ENCODE assay signal across 28 cellular contexts in genomic region chr3:165835431-165835830, GRCh38. TPM values are rescaled to one million over a fixed set of nuclear protein-coding genes. Genes with fewer than 3 reads are reported as not detected.
DNase-seq lines count a peak whose midpoint lies in the region; ATAC-seq, FAIRE-seq and TF ChIP-seq lines count a peak whose summit lies in the region.
"Had no signal": no experiment of that assay in that cellular context is flagged by ENCODE, and none has a peak within 500 bp of the region (broad histone marks: within the 10 kb centered on the region; RNA-seq: fewer than 3 reads in every experiment).

No MANE protein-coding gene starts in this region.

- peaks cover 0 to 8% (median 0%) of the 10 kb centered on the region in 4 donors for H3K4me1 ChIP-seq in liver (ENCODE audit: control insufficient read depth in 4 of 4, insufficient read depth in 4 of 4, low read length in 3 of 4)
- no peaks in the 10 kb centered on the region for H3K4me1 ChIP-seq in HepG2 (ENCODE audit: insufficient read depth, low read length)
- peaks cover 8% of the 10 kb centered on the region for H3K4me1 ChIP-seq in keratinocyte (ENCODE audit: control insufficient read depth, extremely low read depth, insufficient read depth, low read length)
- H3K4me1 ChIP-seq: ascending aorta, gastrocnemius medialis, pancreas had no signal

- H4K20me1 ChIP-seq in HepG2 (ENCODE audit: insufficient read depth, low read length) (no peaks in the 10 kb centered on the region), SU-DHL-6 (ENCODE audit: low read depth, low read length) (no peaks in the 10 kb centered on the region), keratinocyte (ENCODE audit: control insufficient read depth, extremely low read depth, insufficient read depth, low read length) (no peaks in the 10 kb centered on the region)

- H3K9ac ChIP-seq in liver (ENCODE audit: low read depth in 1 of 2, low read length in 2 of 2) (peak overlapping the region; percentile 47 to 61), HepG2 (ENCODE audit: insufficient read depth, low read depth, low read length) (no peak overlapping the region), SU-DHL-6 (ENCODE audit: low read length) (no peak overlapping the region), keratinocyte (ENCODE audit: control insufficient read depth, extremely low read depth, insufficient read depth, low read length) (no peak overlapping the region)
- H3K9ac ChIP-seq: GM23248 had no signal

- no peak overlapping the region for H2AFZ ChIP-seq in HepG2 (ENCODE audit: low read length)
- no peak overlapping the region for H2AFZ ChIP-seq in SU-DHL-6 (ENCODE audit: low read depth, low read length, severe bottlenecking)
- H2AFZ ChIP-seq in keratinocyte (ENCODE audit: control insufficient read depth, low read length) = peak overlapping the region; percentile 73
- H2AFZ ChIP-seq: GM23248 had no signal

- no peak overlapping the region for H3K4me2 ChIP-seq in HepG2 (ENCODE audit: low read depth, low read length)
- H3K4me2 ChIP-seq in SU-DHL-6 (ENCODE audit: low read depth, low read length, poor library complexity, severe bottlenecking) = peak overlapping the region; percentile 70
- no peak overlapping the region for H3K4me2 ChIP-seq in keratinocyte (ENCODE audit: control insufficient read depth, extremely low read depth, insufficient read depth, low read depth, low read length)

- H3F3A ChIP-seq in SU-DHL-6 (ENCODE audit: insufficient read depth) = no peaks in the 10 kb centered on the region

- no peaks in the 10 kb centered on the region for H3K9me1 ChIP-seq in keratinocyte (ENCODE audit: control insufficient read depth, extremely low read depth, insufficient read depth, low read length)

- no peak for ATAC-seq in HepG2
- ATAC-seq: activated naive CD4-positive, alpha-beta T cell treated with anti-CD3 and anti-CD28 coated beads, Interleukin-2, amount 50 U/mL, for 72 hours; gastrocnemius medialis; pancreas; right cardiac atrium; stimulated activated naive CD8-positive, alpha-beta T cell treated with anti-CD3 and anti-CD28 coated beads, Interleukin-15, amount 100 ng/mL, for 72 hours had no signal

- H3K79me2 ChIP-seq in HepG2 (ENCODE audit: insufficient read depth, low read length) = no peaks in the 10 kb centered on the region
- H3K79me2 ChIP-seq in SU-DHL-6 (ENCODE audit: insufficient read depth, low read length) = no peaks in the 10 kb centered on the region
- H3K79me2 ChIP-seq in keratinocyte (ENCODE audit: control insufficient read depth, insufficient read depth, low read length) = no peaks in the 10 kb centered on the region

- no peaks in the 10 kb centered on the region for H3K9me2 ChIP-seq in SU-DHL-6 (replicated peaks; ENCODE audit: insufficient read depth, low read length)

- peak overlapping the region in 2 of 3 donors; percentile 23 to 44 for H3K4me3 ChIP-seq in liver (ENCODE audit: low read depth in 1 of 3, low read length in 3 of 3)
- no peak overlapping the region for H3K4me3 ChIP-seq in HepG2 (replicated peaks in 1 of 3; ENCODE audit: insufficient read depth in 1 of 3, low read depth in 2 of 3, low read length in 3 of 3)
- no peak overlapping the region for H3K4me3 ChIP-seq in SU-DHL-6 (ENCODE audit: insufficient read depth, low read length, poor library complexity, severe bottlenecking)
- no peak overlapping the region for H3K4me3 ChIP-seq in keratinocyte (ENCODE audit: control insufficient read depth in 2 of 3, extremely low read depth in 1 of 3, insufficient read depth in 2 of 3, low read depth in 1 of 3, low read length in 3 of 3)
- H3K4me3 ChIP-seq in MG63 = no peak overlapping the region
- H3K4me3 ChIP-seq: ascending aorta, gastrocnemius medialis, GM23248, pancreas had no signal

- CTCF ChIA-PET in HepG2 (lab: Yijun Ruan, JAX; ENCODE audit: low intra/inter-chr PET ratio, low total read pairs) = no interaction called here

- dilution Hi-C loops in keratinocyte (cut with MboI; ENCODE audit: extremely low pct_ligation_motif_present, low sequenced_read_pairs) = no loop called here

- in situ Hi-C loops in HepG2 (cut with HindIII; ENCODE audit: extremely low pct_ligation_motif_present, low pct_unique_long_range_greater_than_20kb) = no loop called here

- H3K36me3 ChIP-seq in liver (ENCODE audit: control insufficient read depth in 4 of 4, insufficient read depth in 3 of 4, low read depth in 1 of 4, low read length in 3 of 4) (no peaks in the 10 kb centered on the region), HepG2 (replicated peaks in 1 of 2; ENCODE audit: control insufficient read depth in 1 of 2, insufficient read depth in 2 of 2, low read length in 2 of 2) (no peaks in the 10 kb centered on the region), SU-DHL-6 (ENCODE audit: low read length) (no peaks in the 10 kb centered on the region), keratinocyte (ENCODE audit: control insufficient read depth in 2 of 2, extremely low read depth in 1 of 2, insufficient read depth in 2 of 2, low read length in 2 of 2) (no peaks in the 10 kb centered on the region), MG63 (no peaks in the 10 kb centered on the region)
- H3K36me3 ChIP-seq: ascending aorta, gastrocnemius medialis, pancreas had no signal

- POLR2A ChIA-PET in HepG2 (lab: Yijun Ruan, JAX) = no interaction called here

- H3K27ac ChIP-seq in liver (ENCODE audit: low read depth in 1 of 2, low read length in 2 of 2) (no peak overlapping the region), HepG2 (ENCODE audit: extremely low read length, insufficient read depth, low read length) (no peak overlapping the region), SU-DHL-6 (ENCODE audit: low read depth, low read length) (no peak overlapping the region), keratinocyte (ENCODE audit: control insufficient read depth, insufficient read depth, low read length) (no peak overlapping the region)
- H3K27ac ChIP-seq: ascending aorta, C4-2B, gastrocnemius medialis, GM23248, pancreas had no signal

- DNase-seq in HepG2 (ENCODE audit: low spot score) (no peak), keratinocyte (ENCODE audit: low read depth, low spot score) (no peak), MG63 (no peak), midbrain (lab: John Stamatoyannopoulos, UW) (no peak), hypothalamus (lab: John Stamatoyannopoulos, UW) (no peak), hippocampal formation (lab: John Stamatoyannopoulos, UW) (no peak)
- DNase-seq: activated CD4-positive, alpha-beta T cell treated with anti-CD3 and anti-CD28 coated beads, Interleukin-2, amount 50 U/mL, for 1 hour; effector CD4-positive, alpha-beta T cell; erythroblast; gastrocnemius medialis; GM23248; IMR-90; kidney glomerular epithelial cell; NCI-H1417; NCI-H524 treated with DMSO at 0.1 percent for 48 hours; pancreas; right cardiac atrium; SIG-M5; stimulated activated naive CD8-positive, alpha-beta T cell treated with anti-CD3 and anti-CD28 coated beads, Interleukin-15, amount 100 ng/mL, for 72 hours; trophoblast cell had no signal

- TF ChIP-seq RAD21 in liver (IDR thresholded peaks at IDR 0.05) (no peak), HepG2 (CRISPR knock-in tag; IDR thresholded peaks at IDR 0.05) (no peak)

- H3K27me3 ChIP-seq in liver (ENCODE audit: control insufficient read depth in 4 of 4, insufficient read depth in 4 of 4, low read length in 3 of 4) = no peaks in the 10 kb centered on the region
- H3K27me3 ChIP-seq in HepG2 (ENCODE audit: control insufficient read depth in 1 of 2, insufficient read depth in 2 of 2, low read length in 2 of 2) = no peaks in the 10 kb centered on the region
- no peaks in the 10 kb centered on the region for H3K27me3 ChIP-seq in SU-DHL-6 (ENCODE audit: low read length)
- no peaks in the 10 kb centered on the region for H3K27me3 ChIP-seq in keratinocyte (ENCODE audit: control insufficient read depth, extremely low read depth, insufficient read depth, low read length)
- no peaks in the 10 kb centered on the region for H3K27me3 ChIP-seq in MG63
- H3K27me3 ChIP-seq: ascending aorta, gastrocnemius medialis, pancreas had no signal

- TF ChIP-seq EP300 in HepG2 (IDR thresholded peaks at IDR 0.05; ENCODE audit: low read depth in 2 of 2, low read length in 2 of 2) = no peak
- TF ChIP-seq EP300 in HepG2 (CRISPR knock-in tag; IDR thresholded peaks at IDR 0.05; ENCODE audit: borderline replicate concordance) = no peak

- intact Hi-C loops in HepG2 (cut with micrococcal nuclease; ENCODE audit: unreplicated experiment) = no loop called here

- FAIRE-seq in HepG2 (lab: Jason Lieb, UNC) = no peak
- no peak for FAIRE-seq in keratinocyte (lab: Jason Lieb, UNC)
- FAIRE-seq: D721Med had no signal

- no TSS peak for BruUV-seq in HepG2 (replicated peaks; lab: Mats Ljungman, UMichigan)

- TF ChIP-seq POLR2A in HepG2 (IDR thresholded peaks at IDR 0.05; ENCODE audit: insufficient read depth in 1 of 2, low read depth in 2 of 2, low read length in 2 of 2) = no peak

- no peaks in the 10 kb centered on the region for H3K9me3 ChIP-seq in liver (ENCODE audit: control insufficient read depth in 4 of 4, low read length in 3 of 4)
- H3K9me3 ChIP-seq in HepG2 (ENCODE audit: low read length) = no peaks in the 10 kb centered on the region
- no peaks in the 10 kb centered on the region for H3K9me3 ChIP-seq in SU-DHL-6 (ENCODE audit: insufficient read depth, low read length)
- no peaks in the 10 kb centered on the region for H3K9me3 ChIP-seq in keratinocyte (ENCODE audit: control insufficient read depth, low read depth, low read length)
- no peaks in the 10 kb centered on the region for H3K9me3 ChIP-seq in MG63
- H3K9me3 ChIP-seq: ascending aorta, gastrocnemius medialis, pancreas had no signal

- 37% methylated on average over 2 of the region's 2 CpGs for WGBS in liver
- WGBS in HepG2 (ENCODE audit: low lambda C conversion rate) = 41% methylated on average over 2 of the region's 2 CpGs

- no peak for TF ChIP-seq CTCF in liver (IDR thresholded peaks at IDR 0.05; ENCODE audit: low read depth, low read length, missing input control)
- no peak for TF ChIP-seq CTCF in HepG2 (CRISPR knock-in tag; IDR thresholded peaks at IDR 0.05)
- TF ChIP-seq CTCF in SU-DHL-6 (IDR thresholded peaks at IDR 0.05; ENCODE audit: insufficient read depth, low read length, poor library complexity, severe bottlenecking) = no peak
- TF ChIP-seq CTCF in keratinocyte (optimal IDR thresholded peaks at IDR 0.05 in 1 of 3, IDR thresholded peaks at IDR 0.05 in 1 of 3, conservative IDR thresholded peaks at IDR 0.05 in 1 of 3; ENCODE audit: extremely low read depth in 1 of 3, insufficient read depth in 2 of 3, low read length in 3 of 3) = no peak

RNA-seq across cellular contexts. Expression of gene BCHE, which starts 1.8 kb away (rescaled TPM):
- 10 to 100 TPM; 33.9 to 37.2 TPM for total RNA-seq in liver
- 10 to 100 TPM; 18.4 to 46.8 TPM for polyA plus RNA-seq in liver
- total RNA-seq in HepG2 (2016; rRNA removed; fragmentation: Illumina TruSeq; extraction: Trizol) = not detected in 2 replicates
- not detected in 2 replicates for total RNA-seq in HepG2 (2016; cell fraction: cytosol; rRNA removed; fragmentation: Illumina TruSeq; extraction: Trizol; ENCODE audit: low read depth)
- total RNA-seq in HepG2 (2016; cell fraction: insoluble cytoplasmic fraction; rRNA removed; fragmentation: Illumina TruSeq; extraction: Trizol) = 0.13 TPM in 1 of 2 replicates, not detected in the other
- not detected in 2 replicates for total RNA-seq in HepG2 (2016; cell fraction: membrane; rRNA removed; fragmentation: Illumina TruSeq; extraction: Trizol)
- total RNA-seq in HepG2 (2016; cell fraction: nucleus; rRNA removed; fragmentation: Illumina TruSeq; extraction: Trizol) = not detected in 2 replicates
- polyA plus RNA-seq in HepG2 (2011; rRNA removed) = not detected in 2 replicates
- polyA plus RNA-seq in HepG2 (2011; cell fraction: cytosol; rRNA removed) = not detected in 2 replicates
- 0.10 TPM in 1 of 2 replicates, not detected in the other for polyA plus RNA-seq in HepG2 (2011; cell fraction: nucleus; rRNA removed)
- 0.07 TPM in 1 of 2 replicates, not detected in the other for polyA plus RNA-seq in HepG2 (2012)
- polyA plus RNA-seq in HepG2 (2016; cell fraction: cytosol; fragmentation: Illumina TruSeq; extraction: Trizol; ENCODE audit: low read depth) = not detected in 2 replicates
- polyA plus RNA-seq in HepG2 (2016; cell fraction: insoluble cytoplasmic fraction; fragmentation: Illumina TruSeq; extraction: Trizol; ENCODE audit: low read depth) = not detected in 2 replicates
- polyA plus RNA-seq in HepG2 (2016; cell fraction: membrane; fragmentation: Illumina TruSeq; extraction: Trizol; ENCODE audit: low read depth) = not detected in 2 replicates
- polyA plus RNA-seq in HepG2 (2016; cell fraction: nucleus; fragmentation: Illumina TruSeq; extraction: Trizol; ENCODE audit: insufficient read depth, low read depth) = not detected in 2 replicates
- not detected in 2 replicates for polyA minus RNA-seq in HepG2 (2011; rRNA and poly(A)+ RNA removed; ENCODE audit: low replicate concordance)
- not detected in 2 replicates for polyA minus RNA-seq in HepG2 (2011; cell fraction: cytosol; rRNA and poly(A)+ RNA removed)
- polyA minus RNA-seq in HepG2 (2011; cell fraction: nucleus; rRNA and poly(A)+ RNA removed) = not detected in 2 replicates
- polyA plus RNA-seq in keratinocyte = 0.71 to 2.0 TPM (median 1.7 TPM) in 3 replicates
- polyA plus RNA-seq in keratinocyte (2011; ENCODE audit: low read depth) = 1.7 TPM
- polyA plus RNA-seq in keratinocyte (2011; cell fraction: cytosol; rRNA removed) = 0.26 and 0.60 TPM in 2 replicates
- 1.9 and 2.2 TPM in 2 replicates for polyA plus RNA-seq in keratinocyte (2011; cell fraction: nucleus; rRNA removed)
- 0.86 and 0.96 TPM in 2 replicates for polyA plus RNA-seq in keratinocyte (2012; ENCODE audit: low replicate concordance)
- polyA minus RNA-seq in keratinocyte = 1.1 TPM in 2 of 3 replicates, not detected in the other
- polyA minus RNA-seq in keratinocyte (2011; cell fraction: cytosol; rRNA and poly(A)+ RNA removed) = not detected
- polyA minus RNA-seq in keratinocyte (2011; cell fraction: nucleus; rRNA and poly(A)+ RNA removed) = 0.74 and 2.6 TPM in 2 replicates
- total RNA-seq in MG63 (2014; rRNA removed; shearing (Covaris generic); ENCODE audit: low replicate concordance) = not detected in 2 replicates
- total RNA-seq: activated naive CD4-positive, alpha-beta T cell treated with anti-CD3 and anti-CD28 coated beads, Interleukin-2, amount 50 U/mL, for 72 hours; ascending aorta; GM23248; OCI-LY7; T-helper 2 cell treated with Interferon-gamma antibody and Interleukin-4, amounts not matched to agents 100 ng/mL and 5 ng/mL, for 36 hours had no signal
- polyA plus RNA-seq: GM23248 had no signal

Comparison
In these comparisons a context has a peak if more than half of its experiments do, and no peak if none do; other contexts are left out.
1. H3K4me3 ChIP-seq: peak in liver (2 of 3); none in HepG2 (0 of 3), SU-DHL-6 (single experiment), keratinocyte (0 of 3) and MG63 (single experiment).
2. H3K9ac ChIP-seq: peak in liver (2 of 2); none in HepG2 (single experiment), SU-DHL-6 (single experiment) and keratinocyte (single experiment).
3. RNA of gene BCHE, which starts 1.8 kb away (total RNA-seq): 33.9 to 37.2 TPM in liver; 0.13 TPM in HepG2 and not detected in MG63; every median in the first group is over 10 times any median in the second.